1 cellular context compared by ENCODE assay signal in genomic region chr1:248752119-248752931, GRCh38.
TF ChIP-seq lines count a peak whose summit lies in the region.

No MANE protein-coding gene starts in this region.

TF ChIP-seq in HepG2, 621 proteins besides CTCF, POLR2A, EP300 and RAD21 (continued from another document):
- TF ChIP-seq ZNF646 (CRISPR knock-in tag; IDR thresholded peaks at IDR 0.05): peak; percentile 97
- no peak for TF ChIP-seq ZBTB38 (CRISPR knock-in tag; IDR thresholded peaks at IDR 0.05)
